ENCODE assay signal across 15 cellular contexts in genomic region chr9:88258587-88258986, GRCh38.
DNase-seq lines count a peak whose midpoint lies in the region; ATAC-seq and TF ChIP-seq lines count a peak whose summit lies in the region.
"Had no signal": no experiment of that assay in that cellular context is flagged by ENCODE, and none has a peak within 500 bp of the region (broad histone marks: within the 10 kb centered on the region; RNA-seq: fewer than 3 reads in every experiment).

No MANE protein-coding gene starts in this region.

- peak overlapping the region in 4 of 5 experiments; percentile 88 to 98 (median 96) for H3K27ac Mint-ChIP-seq in brain
- no peak overlapping the region for H3K27ac Mint-ChIP-seq in CD4-positive, alpha-beta memory T cell
- H3K27ac Mint-ChIP-seq: activated naive CD4-positive, alpha-beta T cell treated with anti-CD3 and anti-CD28 coated beads, Interleukin-2, amount 50 U/mL, for 24 hours; effector memory CD8-positive, alpha-beta T cell had no signal

- H2AK5ac ChIP-seq in trophoblast cell (ENCODE audit: low read length), result no peak overlapping the region

- CTCF ChIA-PET in CD4-positive, alpha-beta memory T cell (lab: Charles Lee; ENCODE audit: partially characterized antibody), result no interaction called here

- no peak overlapping the region for H2BK5ac ChIP-seq in trophoblast cell (ENCODE audit: low read depth, low read length, poor library complexity)

- intact Hi-C loops in right cardiac atrium (cut with DNase I), result no loop called here
- intact Hi-C loops in CD4-positive, alpha-beta memory T cell (cut with micrococcal nuclease), result no loop called here

- no peak overlapping the region for H4K12ac ChIP-seq in trophoblast cell (ENCODE audit: low read depth, low read length)

- peaks cover 16 to 39% (median 30%) of the 10 kb centered on the region in 11 experiments for H3K9me3 ChIP-seq in BLaER1 treated with 17β-estradiol and CSF1 and Interleukin-3, amounts not matched to agents 10 nM and 100 nM (replicated peaks in 1 of 11)
- H3K9me3 ChIP-seq in right cardiac atrium (ENCODE audit: control insufficient read depth, low read length) (no peaks in the 10 kb centered on the region), trophoblast cell (ENCODE audit: insufficient read depth, low read depth, low read length) (no peaks in the 10 kb centered on the region)
- no peaks in the 10 kb centered on the region for H3K9me3 ChIP-seq in CD4-positive, alpha-beta memory T cell (ENCODE audit: control insufficient read depth in 1 of 2, low read length in 2 of 2)

- peaks cover 3 to 12% (median 8%) of the 10 kb centered on the region in 5 experiments for H3K9me3 Mint-ChIP-seq in brain
- H3K9me3 Mint-ChIP-seq in CD4-positive, alpha-beta memory T cell, result peaks cover 0 to 8% (median under 1%) of the 10 kb centered on the region in 8 donors
- H3K9me3 Mint-ChIP-seq: activated naive CD4-positive, alpha-beta T cell treated with anti-CD3 and anti-CD28 coated beads, Interleukin-2, amount 50 U/mL, for 24 hours; effector memory CD8-positive, alpha-beta T cell had no signal

- no peak overlapping the region for H2AFZ ChIP-seq in trophoblast cell (ENCODE audit: insufficient read depth, low read length, poor library complexity)

- no peak overlapping the region for H4K8ac ChIP-seq in trophoblast cell (ENCODE audit: low read depth, low read length)

- POLR2A ChIA-PET in CD4-positive, alpha-beta memory T cell (lab: Charles Lee; ENCODE audit: partially characterized antibody), result no interaction called here

- peak; percentile 69 to 84 (median 82) for DNase-seq in right cardiac atrium
- peak; percentile 70 to 73 for DNase-seq in trophoblast cell
- no peak for DNase-seq in MV-4-11 (lab: John Stamatoyannopoulos, UW)
- DNase-seq in CD4-positive, alpha-beta memory T cell, result no peak
- no peak for DNase-seq in activated CD4-positive, CD25-positive, alpha-beta regulatory T cell treated with anti-CD3 and anti-CD28 coated beads, Interleukin-2, amount 50 U/mL, for 72 hours
- DNase-seq: activated CD4-positive, alpha-beta T cell treated with anti-CD3 and anti-CD28 coated beads, Interleukin-2, amount 50 U/mL, for 1 hour; effector memory CD8-positive, alpha-beta T cell; GOT3; NCI-H524 treated with DMSO at 0.1 percent for 48 hours had no signal

- H3K4me1 ChIP-seq in BLaER1 treated with 17β-estradiol and CSF1 and Interleukin-3, amounts not matched to agents 10 nM and 100 nM, result peaks cover 30 to 47% (median 35%) of the 10 kb centered on the region in 10 experiments
- H3K4me1 ChIP-seq in right cardiac atrium (ENCODE audit: control insufficient read depth, insufficient read depth, low read length), result peaks cover 2% of the 10 kb centered on the region
- peaks cover 19 to 22% of the 10 kb centered on the region in 2 experiments for H3K4me1 ChIP-seq in trophoblast cell (ENCODE audit: control insufficient read depth in 1 of 2, insufficient read depth in 2 of 2, low read length in 2 of 2)
- H3K4me1 ChIP-seq in CD4-positive, alpha-beta memory T cell (ENCODE audit: insufficient read depth, low read length), result no peaks in the 10 kb centered on the region

- H3K23ac ChIP-seq in trophoblast cell (ENCODE audit: low read length), result no peak overlapping the region

- no peak overlapping the region for H4K91ac ChIP-seq in trophoblast cell (ENCODE audit: low read depth, low read length)

- H3K4me2 ChIP-seq in BLaER1 treated with 17β-estradiol and CSF1 and Interleukin-3, amounts not matched to agents 10 nM and 100 nM, result peak overlapping the region; percentile 27 to 63 (median 44); a peak in 20 of 22 replicates
- no peak overlapping the region for H3K4me2 ChIP-seq in trophoblast cell (ENCODE audit: low read length)
- H3K4me2 ChIP-seq: KMS-11 had no signal

- H3K36me3 ChIP-seq in BLaER1 treated with 17β-estradiol and CSF1 and Interleukin-3, amounts not matched to agents 10 nM and 100 nM, result no peaks in the 10 kb centered on the region
- H3K36me3 ChIP-seq in trophoblast cell (ENCODE audit: control insufficient read depth in 1 of 2, insufficient read depth in 2 of 2, low read length in 2 of 2), result no peaks in the 10 kb centered on the region
- H3K36me3 ChIP-seq in CD4-positive, alpha-beta memory T cell (ENCODE audit: insufficient read depth, low read length), result no peaks in the 10 kb centered on the region

- no peaks in the 10 kb centered on the region for H3K27me3 ChIP-seq in BLaER1 treated with 17β-estradiol and CSF1 and Interleukin-3, amounts not matched to agents 10 nM and 100 nM
- H3K27me3 ChIP-seq in right cardiac atrium (ENCODE audit: control insufficient read depth, insufficient read depth) (no peaks in the 10 kb centered on the region), trophoblast cell (ENCODE audit: insufficient read depth, low read length) (no peaks in the 10 kb centered on the region)
- no peaks in the 10 kb centered on the region for H3K27me3 ChIP-seq in CD4-positive, alpha-beta memory T cell (ENCODE audit: insufficient read depth, low read length)

- no peak overlapping the region for H3K4ac ChIP-seq in trophoblast cell (ENCODE audit: low read depth, low read length)

- 16% methylated on average over 13 of the region's 13 CpGs for WGBS in right cardiac atrium
- no CpG with 5 or more reads among the region's 13 CpGs for WGBS in trophoblast cell (ENCODE audit: extremely low coverage, insufficient coverage, insufficient read length)

- H3K36me3 Mint-ChIP-seq in brain, result no peaks in the 10 kb centered on the region
- no peaks in the 10 kb centered on the region for H3K36me3 Mint-ChIP-seq in CD4-positive, alpha-beta memory T cell
- H3K36me3 Mint-ChIP-seq: activated naive CD4-positive, alpha-beta T cell treated with anti-CD3 and anti-CD28 coated beads, Interleukin-2, amount 50 U/mL, for 24 hours had no signal

- H3K4me3 Mint-ChIP-seq in brain, result no peak overlapping the region
- no peak overlapping the region for H3K4me3 Mint-ChIP-seq in CD4-positive, alpha-beta memory T cell
- H3K4me3 Mint-ChIP-seq: activated naive CD4-positive, alpha-beta T cell treated with anti-CD3 and anti-CD28 coated beads, Interleukin-2, amount 50 U/mL, for 24 hours; effector memory CD8-positive, alpha-beta T cell had no signal

- no peak overlapping the region for H3K18ac ChIP-seq in trophoblast cell (ENCODE audit: low read length)

- H2BK12ac ChIP-seq in trophoblast cell (ENCODE audit: low read length), result no peak overlapping the region

- H3K4me1 Mint-ChIP-seq in brain, result peaks cover 20% of the 10 kb centered on the region
- no peaks in the 10 kb centered on the region for H3K4me1 Mint-ChIP-seq in CD4-positive, alpha-beta memory T cell

- peak overlapping the region in 1 of 11 experiments; percentile 28; a peak in 1 of 22 replicates for H3K27ac ChIP-seq in BLaER1 treated with 17β-estradiol and CSF1 and Interleukin-3, amounts not matched to agents 10 nM and 100 nM
- H3K27ac ChIP-seq in right cardiac atrium (ENCODE audit: low read length) (no peak overlapping the region), trophoblast cell (ENCODE audit: low read depth, low read length) (peak overlapping the region; percentile 89)
- H3K27ac ChIP-seq in CD4-positive, alpha-beta memory T cell (ENCODE audit: low read depth, low read length), result no peak overlapping the region
- H3K27ac ChIP-seq: KMS-11 had no signal

- H2BK120ac ChIP-seq in trophoblast cell (ENCODE audit: insufficient read depth, low read length, poor library complexity), result no peak overlapping the region

- no peak overlapping the region for H3K14ac ChIP-seq in trophoblast cell (ENCODE audit: low read length)

- peaks cover 21% of the 10 kb centered on the region for H3K79me1 ChIP-seq in trophoblast cell (ENCODE audit: low read length)

- ATAC-seq in right cardiac atrium (peak; percentile 86 to 92), GM19452 (IDR thresholded peaks at IDR 0.05; ENCODE audit: unreplicated experiment) (no peak)
- ATAC-seq: effector memory CD8-positive, alpha-beta T cell had no signal

- H3K9ac ChIP-seq in BLaER1 treated with 17β-estradiol and CSF1 and Interleukin-3, amounts not matched to agents 10 nM and 100 nM, result no peak overlapping the region
- no peak overlapping the region for H3K9ac ChIP-seq in trophoblast cell (ENCODE audit: low read length)
- H3K9ac ChIP-seq: KMS-11 had no signal

- no peak overlapping the region for H3K4me3 ChIP-seq in BLaER1 treated with 17β-estradiol and CSF1 and Interleukin-3, amounts not matched to agents 10 nM and 100 nM
- no peak overlapping the region for H3K4me3 ChIP-seq in right cardiac atrium (ENCODE audit: low read length)
- H3K4me3 ChIP-seq in trophoblast cell (ENCODE audit: low read depth, low read length), result no peak overlapping the region
- H3K4me3 ChIP-seq in CD4-positive, alpha-beta memory T cell (ENCODE audit: low read length in 2 of 2), result no peak overlapping the region

- no peaks in the 10 kb centered on the region for H4K20me1 ChIP-seq in BLaER1 treated with 17β-estradiol and CSF1 and Interleukin-3, amounts not matched to agents 10 nM and 100 nM

- peaks cover 8% of the 10 kb centered on the region for H3K27me3 Mint-ChIP-seq in brain
- H3K27me3 Mint-ChIP-seq in CD4-positive, alpha-beta memory T cell, result peaks cover 0 to 1% of the 10 kb centered on the region in 2 donors
- H3K27me3 Mint-ChIP-seq: activated naive CD4-positive, alpha-beta T cell treated with anti-CD3 and anti-CD28 coated beads, Interleukin-2, amount 50 U/mL, for 24 hours; progenitor cell of endocrine pancreas had no signal

- no peak for TF ChIP-seq CTCF in brain (conservative IDR thresholded peaks at IDR 0.05)

- H3K79me2 ChIP-seq in trophoblast cell (ENCODE audit: control insufficient read depth, insufficient read depth, low read length, poor library complexity), result peaks cover 4% of the 10 kb centered on the region

Comparison
In these comparisons a context has a peak if more than half of its experiments do, and no peak if none do; other contexts are left out.
1. H3K27ac Mint-ChIP-seq: peak in brain (4 of 5); none in CD4-positive, alpha-beta memory T cell (0 of 7).
2. DNase-seq: peak in right cardiac atrium (3 of 3) and trophoblast cell (2 of 2); none in MV-4-11 (single experiment), CD4-positive, alpha-beta memory T cell (0 of 5) and activated CD4-positive, CD25-positive, alpha-beta regulatory T cell treated with anti-CD3 and anti-CD28 coated beads, Interleukin-2, amount 50 U/mL, for 72 hours (single experiment).